Comparison of ENCODE assay signal across 25 cellular contexts in genomic region chr11:8355418-8355742, GRCh38.
"Had no signal": no experiment of that assay in that cellular context is flagged by ENCODE, and none has a peak within 500 bp of the region (broad histone marks: within the 10 kb centered on the region; RNA-seq: fewer than 3 reads in every experiment).

No MANE protein-coding gene starts in this region.

- H3K27ac ChIP-seq: left ventricle myocardium inferior, pancreas, right atrium auricular region, thoracic aorta, uterus had no signal

- H3K27ac Mint-ChIP-seq: activated CD4-positive, alpha-beta T cell treated with anti-CD3 and anti-CD28 coated beads for 36 hours; activated naive CD4-positive, alpha-beta T cell treated with anti-CD3 and anti-CD28 coated beads, Interleukin-2, amount 10 ng/mL, durations not matched to agents 7 days and 5 days; activated naive CD8-positive, alpha-beta T cell treated with anti-CD3 and anti-CD28 coated beads, Interleukin-2, amount 10 ng/mL, durations not matched to agents 7 days and 5 days; dendritic cell treated with granulocyte-macrophage colony-stimulating factor and Interleukin-4, amounts not matched to agents 40 ng/mL and 50 ng/mL, for 4 days; endodermal cell; natural killer cell treated with Interleukin-12 subunit alpha and Interleukin-12 subunit beta and Interleukin-15 and Interleukin-18, amount 100 ng/mL, for 72 hours; T-cell; T-helper 2 cell treated with Interferon-gamma antibody and Interleukin-4, amounts not matched to agents 5 μg/mL and 100 μg/mL, for 36 hours had no signal

- H3K4me3 ChIP-seq: left ventricle myocardium inferior, lung, right atrium auricular region, smooth muscle cell, thoracic aorta, uterus had no signal

- H3K27me3 ChIP-seq: pancreas, right atrium auricular region, uterus had no signal

- H3K9me3 ChIP-seq: left ventricle myocardium inferior, pancreas, right atrium auricular region, thoracic aorta, uterus had no signal

- ATAC-seq: activated CD4-positive, alpha-beta T cell treated with anti-CD3 and anti-CD28 coated beads for 36 hours; natural killer cell treated with Interleukin-12 subunit alpha and Interleukin-12 subunit beta and Interleukin-15 and Interleukin-18, amount 100 ng/mL, for 72 hours; T-cell had no signal

- H3K4me2 ChIP-seq: smooth muscle cell had no signal

- H3K4me3 Mint-ChIP-seq: activated CD4-positive, alpha-beta T cell treated with anti-CD3 and anti-CD28 coated beads for 36 hours; activated naive CD4-positive, alpha-beta T cell treated with anti-CD3 and anti-CD28 coated beads, Interleukin-2, amount 10 ng/mL, durations not matched to agents 7 days and 5 days; activated naive CD8-positive, alpha-beta T cell treated with anti-CD3 and anti-CD28 coated beads, Interleukin-2, amount 10 ng/mL, durations not matched to agents 7 days and 5 days; dendritic cell treated with granulocyte-macrophage colony-stimulating factor and Interleukin-4, amounts not matched to agents 40 ng/mL and 50 ng/mL, for 4 days; endodermal cell; natural killer cell treated with Interleukin-12 subunit alpha and Interleukin-12 subunit beta and Interleukin-15 and Interleukin-18, amount 100 ng/mL, for 72 hours; T-cell; T-helper 2 cell treated with Interferon-gamma antibody and Interleukin-4, amounts not matched to agents 5 μg/mL and 100 μg/mL, for 36 hours had no signal

- DNase-seq: activated CD4-positive, alpha-beta T cell treated with anti-CD3 and anti-CD28 coated beads for 36 hours; activated CD4-positive, alpha-beta T cell treated with anti-CD3 and anti-CD28 coated beads, Interleukin-2, amount 50 U/mL, for 4 hours; activated CD4-positive, CD25-positive, alpha-beta regulatory T cell; activated CD8-positive, alpha-beta memory T cell treated with anti-CD3 and anti-CD28 coated beads for 24 hours; activated CD8-positive, alpha-beta memory T cell treated with anti-CD3 and anti-CD28 coated beads, Interleukin-2, amount 50 U/mL, for 4 hours; activated gamma-delta T cell; activated naive CD4-positive, alpha-beta T cell treated with anti-CD3 and anti-CD28 coated beads, Interleukin-2, amount 10 ng/mL, durations not matched to agents 7 days and 5 days; activated T-cell treated with anti-CD3 and anti-CD28 coated beads, Interleukin-2, amount 50 U/mL, for 1 hour; central memory CD4-positive, alpha-beta T cell; endodermal cell; left ventricle myocardium inferior; mesendoderm; stimulated activated naive CD4-positive, alpha-beta T cell; T-cell; trophoblast cell; uterus had no signal

- H3K36me3 ChIP-seq: left ventricle myocardium inferior, pancreas, right atrium auricular region, thoracic aorta, uterus had no signal

- H3K4me1 ChIP-seq: uterus had no signal

- H3K36me3 Mint-ChIP-seq: activated naive CD4-positive, alpha-beta T cell treated with anti-CD3 and anti-CD28 coated beads, Interleukin-2, amount 10 ng/mL, durations not matched to agents 7 days and 5 days; activated naive CD8-positive, alpha-beta T cell treated with anti-CD3 and anti-CD28 coated beads, Interleukin-2, amount 10 ng/mL, durations not matched to agents 7 days and 5 days; natural killer cell treated with Interleukin-12 subunit alpha and Interleukin-12 subunit beta and Interleukin-15 and Interleukin-18, amount 100 ng/mL, for 72 hours; T-cell had no signal

- H3K9me3 Mint-ChIP-seq: activated naive CD4-positive, alpha-beta T cell treated with anti-CD3 and anti-CD28 coated beads, Interleukin-2, amount 10 ng/mL, durations not matched to agents 7 days and 5 days; activated naive CD8-positive, alpha-beta T cell treated with anti-CD3 and anti-CD28 coated beads, Interleukin-2, amount 10 ng/mL, durations not matched to agents 7 days and 5 days; dendritic cell treated with granulocyte-macrophage colony-stimulating factor and Interleukin-4, amounts not matched to agents 40 ng/mL and 50 ng/mL, for 4 days; endodermal cell; natural killer cell treated with Interleukin-12 subunit alpha and Interleukin-12 subunit beta and Interleukin-15 and Interleukin-18, amount 100 ng/mL, for 72 hours; T-cell; T-helper 2 cell treated with Interferon-gamma antibody and Interleukin-4, amounts not matched to agents 5 μg/mL and 100 μg/mL, for 36 hours had no signal

- H3K4me1 Mint-ChIP-seq: activated naive CD4-positive, alpha-beta T cell treated with anti-CD3 and anti-CD28 coated beads, Interleukin-2, amount 10 ng/mL, durations not matched to agents 7 days and 5 days had no signal
